1 cellular context compared by ENCODE assay signal in genomic region chr17:68035131-68035522, GRCh38.
A peak's percentile ranks its signal among the peaks of the same experiment; 100 is the strongest.
TF ChIP-seq lines count a peak whose summit lies in the region.

No MANE protein-coding gene starts in this region.

TF ChIP-seq in HepG2, 621 proteins besides CTCF, POLR2A, EP300 and RAD21 (continued from another document and continues in another):
- TF ChIP-seq ZNF503 (CRISPR knock-in tag; IDR thresholded peaks at IDR 0.05) (0 out of 2 replicates have a peak, but pooled peaks have one; percentile 3), ZNF574 (CRISPR knock-in tag; IDR thresholded peaks at IDR 0.05) (peak; percentile 94), ZNF124 (CRISPR knock-in tag; IDR thresholded peaks at IDR 0.05) (0 out of 2 replicates have a peak, but pooled peaks have one; percentile 38), ISL2 (CRISPR knock-in tag; IDR thresholded peaks at IDR 0.05) (no peak), ZFP1 (CRISPR knock-in tag; IDR thresholded peaks at IDR 0.05) (no peak), ZBTB37 (CRISPR knock-in tag; IDR thresholded peaks at IDR 0.05) (no peak), NFIC (IDR thresholded peaks at IDR 0.05; ENCODE audit: low read length) (no peak), SNAPC5 (CRISPR knock-in tag; IDR thresholded peaks at IDR 0.05; ENCODE audit: borderline replicate concordance) (no peak), SMAD1 (CRISPR knock-in tag; IDR thresholded peaks at IDR 0.05; ENCODE audit: borderline replicate concordance, low read depth) (no peak), MIXL1 (CRISPR knock-in tag; IDR thresholded peaks at IDR 0.05) (no peak), WIZ (CRISPR knock-in tag; IDR thresholded peaks at IDR 0.05) (no peak), ETS1 (CRISPR knock-in tag; IDR thresholded peaks at IDR 0.05) (no peak), CREB1 (IDR thresholded peaks at IDR 0.05) (no peak), CREB1 (CRISPR knock-in tag; IDR thresholded peaks at IDR 0.05) (no peak), ZNF331 (CRISPR knock-in tag; IDR thresholded peaks at IDR 0.05) (no peak), SP5 (CRISPR knock-in tag; IDR thresholded peaks at IDR 0.05; ENCODE audit: borderline replicate concordance, low read depth) (peak; percentile 57; the same call in 1 of the 2 replicates), ZNF572 (CRISPR knock-in tag; IDR thresholded peaks at IDR 0.05) (no peak), SMC3 (IDR thresholded peaks at IDR 0.05; ENCODE audit: low read length) (no peak), ZNF550 (CRISPR knock-in tag; IDR thresholded peaks at IDR 0.05; ENCODE audit: borderline replicate concordance) (no peak), NR3C1 (CRISPR knock-in tag; IDR thresholded peaks at IDR 0.05) (no peak), HMG20A (CRISPR knock-in tag; IDR thresholded peaks at IDR 0.05; ENCODE audit: borderline replicate concordance) (no peak), TOPORS (CRISPR knock-in tag; IDR thresholded peaks at IDR 0.05) (no peak), IRX3 (CRISPR knock-in tag; IDR thresholded peaks at IDR 0.05; ENCODE audit: borderline replicate concordance, low read depth) (no peak), KLF13 (CRISPR knock-in tag; IDR thresholded peaks at IDR 0.05) (no peak), NPAS2 (CRISPR knock-in tag; IDR thresholded peaks at IDR 0.05; ENCODE audit: borderline replicate concordance) (no peak), AKAP8 (CRISPR knock-in tag; IDR thresholded peaks at IDR 0.05) (no peak), RFX1 (IDR thresholded peaks at IDR 0.05) (no peak), SNAI1 (CRISPR knock-in tag; IDR thresholded peaks at IDR 0.05; ENCODE audit: borderline replicate concordance) (0 out of 2 replicates have a peak, but pooled peaks have one; percentile 12), FOXP4 (CRISPR knock-in tag; IDR thresholded peaks at IDR 0.05) (peak; percentile 14; the same call in 1 of the 2 replicates), KIAA2018 (CRISPR knock-in tag; IDR thresholded peaks at IDR 0.05; ENCODE audit: borderline replicate concordance) (no peak), SKI (IDR thresholded peaks at IDR 0.05; ENCODE audit: partially characterized antibody) (no peak), ZNF552 (CRISPR knock-in tag; IDR thresholded peaks at IDR 0.05; ENCODE audit: borderline replicate concordance) (no peak), FOXP1 (IDR thresholded peaks at IDR 0.05) (no peak), FOXP1 (CRISPR knock-in tag; IDR thresholded peaks at IDR 0.05) (no peak)
